Comparison of ENCODE assay signal across 15 cellular contexts in the genomic region with DNA sequence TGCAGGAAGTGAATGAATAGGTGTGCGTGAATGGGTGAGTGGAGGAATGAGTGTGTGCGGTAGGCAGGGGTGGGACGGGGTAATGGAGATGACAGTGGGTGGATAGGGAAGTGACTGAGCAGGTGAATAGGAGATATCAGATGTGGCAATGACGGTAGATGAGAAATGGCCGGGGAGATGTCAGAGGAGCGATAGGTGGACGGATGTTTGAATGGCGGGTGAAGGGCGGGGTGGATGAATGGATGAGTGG. TPM values are rescaled to one million over a fixed set of nuclear protein-coding genes. Genes with fewer than 3 reads are reported as not detected.
DNase-seq lines count a peak whose midpoint lies in the region; ATAC-seq and TF ChIP-seq lines count a peak whose summit lies in the region.
"Had no signal": no experiment of that assay in that cellular context is flagged by ENCODE, and none has a peak within 500 bp of the region (broad histone marks: within the 10 kb centered on the region; RNA-seq: fewer than 3 reads in every experiment).

No MANE protein-coding gene starts in this region.

- peaks cover 14% of the 10 kb centered on the region for H3K4me1 Mint-ChIP-seq in activated naive CD8-positive, alpha-beta T cell treated with anti-CD3 and anti-CD28 coated beads, Interleukin-2, amount 50 U/mL, for 24 hours
- H3K4me1 Mint-ChIP-seq in type B pancreatic cell (ENCODE audit: unreplicated experiment): peaks cover 7% of the 10 kb centered on the region
- peaks cover 5% of the 10 kb centered on the region for H3K4me1 Mint-ChIP-seq in endothelial cell (ENCODE audit: unreplicated experiment)

- H3K27ac Mint-ChIP-seq in activated naive CD8-positive, alpha-beta T cell treated with anti-CD3 and anti-CD28 coated beads, Interleukin-2, amount 50 U/mL, for 24 hours: peak overlapping the region; percentile 22
- H3K27ac Mint-ChIP-seq in type B pancreatic cell: peak overlapping the region; percentile 92
- no peak overlapping the region for H3K27ac Mint-ChIP-seq in endothelial cell (ENCODE audit: unreplicated experiment)
- H3K27ac Mint-ChIP-seq: dendritic cell treated with granulocyte-macrophage colony-stimulating factor and Interleukin-4, amounts not matched to agents 40 ng/mL and 50 ng/mL, for 4 days had no signal

- peak overlapping the region; percentile 32 for H3K4me3 Mint-ChIP-seq in activated naive CD8-positive, alpha-beta T cell treated with anti-CD3 and anti-CD28 coated beads, Interleukin-2, amount 50 U/mL, for 24 hours
- H3K4me3 Mint-ChIP-seq in type B pancreatic cell (peak overlapping the region; percentile 64), endothelial cell (ENCODE audit: unreplicated experiment) (no peak overlapping the region)
- H3K4me3 Mint-ChIP-seq: dendritic cell treated with granulocyte-macrophage colony-stimulating factor and Interleukin-4, amounts not matched to agents 40 ng/mL and 50 ng/mL, for 4 days had no signal

- no peaks in the 10 kb centered on the region for H3K36me3 Mint-ChIP-seq in activated naive CD8-positive, alpha-beta T cell treated with anti-CD3 and anti-CD28 coated beads, Interleukin-2, amount 50 U/mL, for 24 hours (ENCODE audit: low read depth)
- peaks cover 10% of the 10 kb centered on the region for H3K36me3 Mint-ChIP-seq in type B pancreatic cell
- peaks cover 4% of the 10 kb centered on the region for H3K36me3 Mint-ChIP-seq in endothelial cell (ENCODE audit: low read depth, unreplicated experiment)

- H3K27me3 Mint-ChIP-seq in activated naive CD8-positive, alpha-beta T cell treated with anti-CD3 and anti-CD28 coated beads, Interleukin-2, amount 50 U/mL, for 24 hours: peaks cover 45% of the 10 kb centered on the region
- H3K27me3 Mint-ChIP-seq in type B pancreatic cell (peaks cover 58% of the 10 kb centered on the region), endothelial cell (ENCODE audit: unreplicated experiment) (peaks cover 21% of the 10 kb centered on the region)

- no peaks in the 10 kb centered on the region for H3K36me3 ChIP-seq in colonic mucosa

- peak; percentile 40 for DNase-seq in stimulated activated CD4-positive, alpha-beta T cell treated with anti-CD3 and anti-CD28 coated beads, Interleukin-1b, Interleukin-23, amount 100 ng/mL, for 48 hours
- no peak for DNase-seq in stimulated activated CD4-positive, alpha-beta T cell treated with anti-CD3 and anti-CD28 coated beads, Interleukin-12 subunit alpha, Interleukin-12 subunit beta, amount 100 ng/mL, for 4 hours
- DNase-seq in activated naive CD8-positive, alpha-beta T cell treated with anti-CD3 and anti-CD28 coated beads, Interleukin-2, amount 50 U/mL, for 24 hours: no peak
- DNase-seq in type B pancreatic cell (ENCODE audit: extremely low spot score, unreplicated experiment): no peak
- DNase-seq in endothelial cell (ENCODE audit: low spot score): no peak
- DNase-seq in colonic mucosa: no peak
- DNase-seq: DMS 273 treated with DMSO at 0.1 percent for 48 hours, heart right ventricle, T1000 had no signal

- no peak for ATAC-seq in activated naive CD8-positive, alpha-beta T cell treated with anti-CD3 and anti-CD28 coated beads, Interleukin-2, amount 50 U/mL, for 24 hours
- ATAC-seq in HG03439 (IDR thresholded peaks at IDR 0.05; ENCODE audit: unreplicated experiment): no peak
- ATAC-seq: heart right ventricle had no signal

- H3K4me1 ChIP-seq in colonic mucosa: no peaks in the 10 kb centered on the region

- no peak overlapping the region for H3K9ac ChIP-seq in colonic mucosa (ENCODE audit: low read depth in 2 of 2, low read length in 2 of 2)

- H3K27ac ChIP-seq in colonic mucosa: no peak overlapping the region
- H3K27ac ChIP-seq: heart right ventricle had no signal

- no peaks in the 10 kb centered on the region for H3K9me3 ChIP-seq in colonic mucosa
- H3K9me3 ChIP-seq: heart right ventricle had no signal

- no peaks in the 10 kb centered on the region for H3K9me3 Mint-ChIP-seq in activated naive CD8-positive, alpha-beta T cell treated with anti-CD3 and anti-CD28 coated beads, Interleukin-2, amount 50 U/mL, for 24 hours
- H3K9me3 Mint-ChIP-seq in type B pancreatic cell: peaks cover under 1% of the 10 kb centered on the region
- no peaks in the 10 kb centered on the region for H3K9me3 Mint-ChIP-seq in endothelial cell (ENCODE audit: unreplicated experiment)

- intact Hi-C loops in colonic mucosa (cut with DNase I): no loop called here

- TF ChIP-seq CTCF in type B pancreatic cell (conservative IDR thresholded peaks at IDR 0.05): no peak
- no peak for TF ChIP-seq CTCF in endothelial cell (IDR thresholded peaks at IDR 0.05; ENCODE audit: unreplicated experiment)
- TF ChIP-seq CTCF in colonic mucosa (IDR thresholded peaks at IDR 0.05): no peak

- peaks cover 29% of the 10 kb centered on the region for H3K27me3 ChIP-seq in colonic mucosa

- H3K4me3 ChIP-seq in iPS-11a (ENCODE audit: low read depth, low read length) (peak overlapping the region; percentile 21), colonic mucosa (no peak overlapping the region)
- H3K4me3 ChIP-seq: heart right ventricle had no signal

RNA-seq across cellular contexts. Expression of a gene that starts 1.5 kb away (rescaled TPM):
- total RNA-seq in type B pancreatic cell (ENCODE audit: low replicate concordance): 0.39 and 0.48 TPM in 2 replicates
- total RNA-seq in endothelial cell (ENCODE audit: unreplicated experiment): 1.1 TPM
- total RNA-seq in colonic mucosa: under 1 TPM; 0.30 to 0.69 TPM
- total RNA-seq: heart right ventricle, liver, renal cortical epithelial cell, SK-MEL-5 had no signal

RNA-seq across cellular contexts. Expression of a gene that starts 9.8 kb away (rescaled TPM):
- total RNA-seq in type B pancreatic cell (ENCODE audit: low replicate concordance): 0.60 and 0.98 TPM in 2 replicates
- total RNA-seq in endothelial cell (ENCODE audit: unreplicated experiment): 0.18 TPM
- under 1 TPM; 0.50 to 0.64 TPM for total RNA-seq in colonic mucosa
- total RNA-seq: heart right ventricle had no signal

RNA-seq across cellular contexts. Expression of a gene that starts 25.5 kb away (rescaled TPM):
- 16.8 and 23.4 TPM in 2 replicates for total RNA-seq in type B pancreatic cell (ENCODE audit: low replicate concordance)
- total RNA-seq in endothelial cell (ENCODE audit: unreplicated experiment): 20.6 TPM
- total RNA-seq in colonic mucosa: 10 to 100 TPM in 1 of 2 donors, 1 to 10 TPM in 1; 9.1 to 10.9 TPM
